14 cellular contexts compared by ENCODE assay signal in the genomic region with DNA sequence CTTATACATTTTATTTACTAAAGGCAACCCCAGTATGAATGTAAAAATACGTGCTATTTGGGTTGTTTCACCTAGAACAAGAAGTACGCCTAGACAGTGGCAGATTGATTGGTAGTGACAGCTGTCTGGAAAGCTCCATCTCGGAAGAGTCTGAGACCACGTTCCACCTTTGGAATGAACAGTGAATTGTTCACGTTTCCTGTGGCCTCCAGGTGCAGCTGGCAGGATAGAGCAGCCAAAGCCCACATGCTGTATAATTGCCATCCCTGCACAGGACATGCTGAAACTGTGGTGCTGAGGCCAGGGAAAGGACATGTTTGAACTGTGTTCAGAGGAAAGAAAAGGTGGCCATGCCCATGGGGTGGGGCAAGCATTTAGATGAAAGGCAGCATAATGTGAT.
DNase-seq lines count a peak whose midpoint lies in the region; ATAC-seq and TF ChIP-seq lines count a peak whose summit lies in the region.
"Had no signal": no experiment of that assay in that cellular context is flagged by ENCODE, and none has a peak within 500 bp of the region (broad histone marks: within the 10 kb centered on the region; RNA-seq: fewer than 3 reads in every experiment).

No MANE protein-coding gene starts in this region.

- no peaks in the 10 kb centered on the region for H3K79me2 ChIP-seq in trophoblast cell (ENCODE audit: control insufficient read depth, insufficient read depth, low read length, poor library complexity)

- H3K4me3 ChIP-seq in RWPE2 (ENCODE audit: severe bottlenecking) (no peak overlapping the region), epithelial cell of esophagus (ENCODE audit: low read length) (no peak overlapping the region), trophoblast cell (ENCODE audit: low read depth, low read length) (no peak overlapping the region)
- H3K4me3 ChIP-seq: BLaER1 treated with 17β-estradiol and CSF1 and Interleukin-3, amounts not matched to agents 10 nM and 100 nM; GM12878 had no signal

- H2AK5ac ChIP-seq in trophoblast cell (ENCODE audit: low read length) = no peak overlapping the region

- no peak overlapping the region for H4K91ac ChIP-seq in trophoblast cell (ENCODE audit: low read depth, low read length)

- H3K18ac ChIP-seq in trophoblast cell (ENCODE audit: low read length) = no peak overlapping the region

- no peak overlapping the region for H2BK5ac ChIP-seq in trophoblast cell (ENCODE audit: low read depth, low read length, poor library complexity)

- H3K4ac ChIP-seq in trophoblast cell (ENCODE audit: low read depth, low read length) = no peak overlapping the region

- H3K9me3 ChIP-seq in RWPE2 (ENCODE audit: severe bottlenecking) = no peaks in the 10 kb centered on the region
- H3K9me3 ChIP-seq in trophoblast cell (ENCODE audit: insufficient read depth, low read depth, low read length) = no peaks in the 10 kb centered on the region

- H3K4me1 ChIP-seq in RWPE2 (ENCODE audit: insufficient read depth, poor library complexity, severe bottlenecking) (no peaks in the 10 kb centered on the region), trophoblast cell (ENCODE audit: control insufficient read depth in 1 of 2, insufficient read depth in 2 of 2, low read length in 2 of 2) (no peaks in the 10 kb centered on the region)
- H3K4me1 ChIP-seq: BLaER1 treated with 17β-estradiol and CSF1 and Interleukin-3, amounts not matched to agents 10 nM and 100 nM had no signal

- H3K27ac ChIP-seq in RWPE2 (ENCODE audit: poor library complexity, severe bottlenecking) (no peak overlapping the region), trophoblast cell (ENCODE audit: low read depth, low read length) (no peak overlapping the region)
- H3K27ac ChIP-seq: BLaER1 treated with 17β-estradiol and CSF1 and Interleukin-3, amounts not matched to agents 10 nM and 100 nM had no signal

- no peaks in the 10 kb centered on the region for H3K27me3 ChIP-seq in RWPE2 (ENCODE audit: insufficient read depth, poor library complexity, severe bottlenecking)
- no peaks in the 10 kb centered on the region for H3K27me3 ChIP-seq in trophoblast cell (ENCODE audit: insufficient read depth, low read length)
- H3K27me3 ChIP-seq: BLaER1 treated with 17β-estradiol and CSF1 and Interleukin-3, amounts not matched to agents 10 nM and 100 nM had no signal

- no peak overlapping the region for H2AFZ ChIP-seq in trophoblast cell (ENCODE audit: insufficient read depth, low read length, poor library complexity)

- peak overlapping the region; percentile 7 for H3K9ac ChIP-seq in trophoblast cell (ENCODE audit: low read length)
- H3K9ac ChIP-seq: BLaER1 treated with 17β-estradiol and CSF1 and Interleukin-3, amounts not matched to agents 10 nM and 100 nM had no signal

- no peak overlapping the region for H3K23ac ChIP-seq in trophoblast cell (ENCODE audit: low read length)

- DNase-seq in NCI-H748 (lab: John Stamatoyannopoulos, UW; ENCODE audit: unreplicated experiment) = peak; percentile 4
- DNase-seq in NCI-H748 treated with DMSO at 0.1 percent for 48 hours (lab: John Stamatoyannopoulos, UW) = no peak
- no peak for DNase-seq in RWPE2 (ENCODE audit: low spot score)
- peak; percentile 9 for DNase-seq in epithelial cell of esophagus (ENCODE audit: low read depth)
- DNase-seq in trophoblast cell = peak; percentile 78 to 89
- no peak for DNase-seq in NOMO-1 treated with dmso at 0.1 percent for 144 hours (lab: John Stamatoyannopoulos, UW; ENCODE audit: unreplicated experiment)
- no peak for DNase-seq in OCI-M2 (lab: John Stamatoyannopoulos, UW; ENCODE audit: unreplicated experiment)
- DNase-seq: Calu3; CD8-positive, alpha-beta T cell; GOT3; H9 had no signal

- H3K79me1 ChIP-seq in trophoblast cell (ENCODE audit: low read length) = no peaks in the 10 kb centered on the region

- no peak overlapping the region for H2BK120ac ChIP-seq in trophoblast cell (ENCODE audit: insufficient read depth, low read length, poor library complexity)

- H4K8ac ChIP-seq in trophoblast cell (ENCODE audit: low read depth, low read length) = no peak overlapping the region

- peak; percentile 40; the same call in 1 of the 3 replicates for ATAC-seq in RWPE2 (ENCODE audit: low read depth)
- ATAC-seq: CD8-positive, alpha-beta T cell; GM12878; HepG2 had no signal

- no peak overlapping the region for H2BK12ac ChIP-seq in trophoblast cell (ENCODE audit: low read length)

- TF ChIP-seq CTCF in RWPE2 (IDR thresholded peaks at IDR 0.05; ENCODE audit: poor library complexity, severe bottlenecking) (no peak), epithelial cell of esophagus (IDR thresholded peaks at IDR 0.05; ENCODE audit: insufficient read depth, low read depth, low read length, missing control alignments) (no peak)

- H3K4me2 ChIP-seq in trophoblast cell (ENCODE audit: low read length) = no peak overlapping the region
- H3K4me2 ChIP-seq: BLaER1 treated with 17β-estradiol and CSF1 and Interleukin-3, amounts not matched to agents 10 nM and 100 nM had no signal

- H3K14ac ChIP-seq in trophoblast cell (ENCODE audit: low read length) = no peak overlapping the region

- H3K36me3 ChIP-seq in RWPE2 (ENCODE audit: low read depth) = no peaks in the 10 kb centered on the region
- no peaks in the 10 kb centered on the region for H3K36me3 ChIP-seq in trophoblast cell (ENCODE audit: control insufficient read depth in 1 of 2, insufficient read depth in 2 of 2, low read length in 2 of 2)
- H3K36me3 ChIP-seq: BLaER1 treated with 17β-estradiol and CSF1 and Interleukin-3, amounts not matched to agents 10 nM and 100 nM had no signal

- WGBS in trophoblast cell (ENCODE audit: extremely low coverage, insufficient coverage, insufficient read length) = no CpG with 5 or more reads among the region's 5 CpGs

- H4K12ac ChIP-seq in trophoblast cell (ENCODE audit: low read depth, low read length) = no peak overlapping the region

Comparison
In these comparisons a context has a peak if more than half of its experiments do, and no peak if none do; other contexts are left out.
1. DNase-seq: peak in NCI-H748 (single experiment), epithelial cell of esophagus (single experiment) and trophoblast cell (2 of 2); none in NCI-H748 treated with DMSO at 0.1 percent for 48 hours (single experiment), RWPE2 (single experiment), NOMO-1 treated with dmso at 0.1 percent for 144 hours (single experiment) and OCI-M2 (single experiment).